Comparison of ENCODE assay signal across 8 cellular contexts in genomic region chr10:43437141-43437860, GRCh38. TPM values are rescaled to one million over a fixed set of nuclear protein-coding genes. Genes with fewer than 3 reads are reported as not detected.
A peak's percentile ranks its signal among the peaks of the same experiment; 100 is the strongest.
DNase-seq lines count a peak whose midpoint lies in the region; ATAC-seq and TF ChIP-seq lines count a peak whose summit lies in the region.

No MANE protein-coding gene starts in this region.

- H3K4me3 ChIP-seq in adrenal gland, result peak overlapping the region; percentile 39 to 97 (median 62)
- peak overlapping the region; percentile 98 for H3K4me3 ChIP-seq in iPS-18c (ENCODE audit: insufficient read depth, low read depth, low read length)
- peak overlapping the region; percentile 58 to 81 (median 73) for H3K4me3 ChIP-seq in stomach

- peaks cover 23% of the 10 kb centered on the region for H3K4me1 Mint-ChIP-seq in activated CD8-positive, alpha-beta memory T cell treated with anti-CD3 and anti-CD28 coated beads, Interleukin-2, amount 10 ng/mL, durations not matched to agents 7 days and 5 days

- 4 to 6% (median 4%) methylated on average over 12 to 30 of the region's 30 CpGs for WGBS in adrenal gland, 4 donors
- WGBS in stomach, 5 donors, result 5 to 8% (median 7%) methylated on average over 16 to 30 of the region's 30 CpGs

- peaks cover 7% of the 10 kb centered on the region for H3K36me3 Mint-ChIP-seq in activated CD8-positive, alpha-beta memory T cell treated with anti-CD3 and anti-CD28 coated beads, Interleukin-2, amount 10 ng/mL, durations not matched to agents 7 days and 5 days

- no peaks in the 10 kb centered on the region for H3K27me3 Mint-ChIP-seq in activated CD8-positive, alpha-beta memory T cell treated with anti-CD3 and anti-CD28 coated beads, Interleukin-2, amount 10 ng/mL, durations not matched to agents 7 days and 5 days

- no peaks in the 10 kb centered on the region for H3K9me3 Mint-ChIP-seq in activated CD8-positive, alpha-beta memory T cell treated with anti-CD3 and anti-CD28 coated beads, Interleukin-2, amount 10 ng/mL, durations not matched to agents 7 days and 5 days (ENCODE audit: low read depth)

- TF ChIP-seq POLR2A in adrenal gland (IDR thresholded peaks at IDR 0.05) (no peak), stomach (IDR thresholded peaks at IDR 0.05) (no peak)

- H3K9me3 ChIP-seq in adrenal gland (replicated peaks in 1 of 3) (no peaks in the 10 kb centered on the region), iPS-18c (ENCODE audit: control insufficient read depth, insufficient read depth, low read length) (no peaks in the 10 kb centered on the region), stomach (no peaks in the 10 kb centered on the region)

- CTCF ChIA-PET in activated CD8-positive, alpha-beta memory T cell treated with anti-CD3 and anti-CD28 coated beads, Interleukin-2, amount 10 ng/mL, durations not matched to agents 7 days and 5 days (lab: Charles Lee), result interaction anchor here (1.1 to 2.7 kb wide), 10 partner anchors 12 to 144 kb away, joined by 3 to 8 read pairs (median 4); no protein-coding TSS in a partner anchor

- no peak for TF ChIP-seq EP300 in stomach (IDR thresholded peaks at IDR 0.05)

- intact Hi-C loops in adrenal gland (cut with DNase I) (loop anchor here in 1 of 2 donors (5.0 kb wide), 1 partner anchor 40 kb away; no protein-coding TSS in a partner anchor), stomach (cut with DNase I; ENCODE audit: low total_unique reads) (no loop called here)

- ATAC-seq in activated CD8-positive, alpha-beta memory T cell treated with anti-CD3 and anti-CD28 coated beads, Interleukin-2, amount 10 ng/mL, durations not matched to agents 7 days and 5 days, result no peak
- no peak for ATAC-seq in HG02973 (IDR thresholded peaks at IDR 0.05; ENCODE audit: unreplicated experiment)

- no peak for DNase-seq in activated CD8-positive, alpha-beta memory T cell treated with anti-CD3 and anti-CD28 coated beads, Interleukin-2, amount 10 ng/mL, durations not matched to agents 7 days and 5 days
- no peak for DNase-seq in activated CD8-positive, alpha-beta memory T cell treated with anti-CD3 and anti-CD28 coated beads for 24 hours
- DNase-seq in adrenal gland, result peak in 4 of 7 donors; percentile 17 to 58 (median 28)
- DNase-seq in stomach, result no peak
- DNase-seq in Kasumi-1 (lab: John Stamatoyannopoulos, UW), result no peak
- DNase-seq in epidermal melanocyte (ENCODE audit: insufficient read length, low spot score), result no peak

- TF ChIP-seq CTCF in adrenal gland (IDR thresholded peaks at IDR 0.05) (no peak), stomach (IDR thresholded peaks at IDR 0.05) (no peak)

- peak overlapping the region; percentile 92 for H3K27ac Mint-ChIP-seq in activated CD8-positive, alpha-beta memory T cell treated with anti-CD3 and anti-CD28 coated beads, Interleukin-2, amount 10 ng/mL, durations not matched to agents 7 days and 5 days

- H3K4me3 Mint-ChIP-seq in activated CD8-positive, alpha-beta memory T cell treated with anti-CD3 and anti-CD28 coated beads, Interleukin-2, amount 10 ng/mL, durations not matched to agents 7 days and 5 days, result peak overlapping the region; percentile 88

- H3K36me3 ChIP-seq in adrenal gland (replicated peaks in 1 of 2) (no peaks in the 10 kb centered on the region), stomach (peaks cover 0 to 3% (median 0%) of the 10 kb centered on the region in 4 donors)

- H3K27me3 ChIP-seq in adrenal gland (no peaks in the 10 kb centered on the region), stomach (no peaks in the 10 kb centered on the region)

- H3K27ac ChIP-seq in adrenal gland (peak overlapping the region; percentile 82 to 100 (median 98)), stomach (peak overlapping the region; percentile 98 to 99 (median 98))

- H3K4me1 ChIP-seq in adrenal gland (replicated peaks in 1 of 2) (peaks cover 6 to 10% of the 10 kb centered on the region in 2 donors), stomach (peaks cover 4 to 21% (median 17%) of the 10 kb centered on the region in 4 donors)

RNA-seq across cellular contexts. Expression of gene ZNF487, which starts 0.4 kb away (rescaled TPM):
- total RNA-seq in activated CD8-positive, alpha-beta memory T cell treated with anti-CD3 and anti-CD28 coated beads, Interleukin-2, amount 10 ng/mL, durations not matched to agents 7 days and 5 days, result 1 to 10 TPM; 1.9 to 2.7 TPM
- total RNA-seq in adrenal gland, result 1 to 10 TPM; 2.1 to 8.1 (median 4.5) TPM
- polyA plus RNA-seq in adrenal gland, result 1 to 10 TPM; 7.2 to 8.6 (median 7.6) TPM
- 10 to 100 TPM in 1 of 5 donors, 1 to 10 TPM in 3, under 1 TPM in 1; 0.45 to 11.0 (median 4.8) TPM for total RNA-seq in stomach
- polyA plus RNA-seq in stomach, result 1 to 10 TPM; 3.7 to 8.4 (median 4.3) TPM

RNA-seq across cellular contexts. Expression of gene HNRNPF, which starts 28.3 kb away (rescaled TPM):
- total RNA-seq in activated CD8-positive, alpha-beta memory T cell treated with anti-CD3 and anti-CD28 coated beads, Interleukin-2, amount 10 ng/mL, durations not matched to agents 7 days and 5 days, result 100 to 1,000 TPM; 446 to 512 TPM
- 100 to 1,000 TPM; 103 to 207 (median 144) TPM for total RNA-seq in adrenal gland
- 100 to 1,000 TPM in 1 of 3 donors, 10 to 100 TPM in 2; 48.7 to 141 (median 51.3) TPM for polyA plus RNA-seq in adrenal gland
- total RNA-seq in stomach, result 100 to 1,000 TPM in 2 of 5 donors, 10 to 100 TPM in 3; 36.2 to 169 (median 87.0) TPM
- polyA plus RNA-seq in stomach, result 100 to 1,000 TPM in 1 of 3 donors, 10 to 100 TPM in 2; 74.7 to 131 (median 87.5) TPM

Comparison
In these comparisons a context has a peak if more than half of its experiments do, and no peak if none do; other contexts are left out.
1. DNase-seq: peak in adrenal gland (4 of 7); none in activated CD8-positive, alpha-beta memory T cell treated with anti-CD3 and anti-CD28 coated beads, Interleukin-2, amount 10 ng/mL, durations not matched to agents 7 days and 5 days (single experiment), activated CD8-positive, alpha-beta memory T cell treated with anti-CD3 and anti-CD28 coated beads for 24 hours (single experiment), stomach (single experiment), Kasumi-1 (0 of 2) and epidermal melanocyte (single experiment).
2. Peak in every context shown above with its lines, with median percentiles within 50 percentile points of each other: H3K4me3 ChIP-seq.